Comparison of ENCODE assay signal across 1 cellular context in the genomic region with DNA sequence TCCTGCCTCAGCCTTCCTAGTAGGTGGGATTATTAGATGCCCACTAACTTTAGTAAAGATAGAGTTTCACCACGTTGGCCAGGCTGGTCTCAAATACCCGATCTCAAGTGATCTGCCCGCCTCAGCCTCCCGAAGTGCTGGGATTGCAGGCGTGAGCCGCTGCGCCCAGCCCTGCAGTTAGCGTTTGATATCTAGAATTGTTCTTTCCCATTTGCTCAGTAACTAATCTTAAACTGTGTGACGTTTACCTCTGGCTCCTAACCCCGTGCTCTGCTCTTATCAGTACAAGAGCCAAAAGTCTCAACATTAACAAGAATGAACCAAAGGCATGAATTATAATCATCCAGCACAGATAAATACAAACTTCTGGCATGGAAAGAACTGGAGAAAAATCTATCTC.
TF ChIP-seq lines count a peak whose summit lies in the region.

No MANE protein-coding gene starts in this region.

TF ChIP-seq in K562, 482 proteins besides CTCF, POLR2A, EP300 and RAD21:
- TF ChIP-seq JUND (IDR thresholded peaks at IDR 0.05; ENCODE audit: borderline replicate concordance, low read depth, low read length), result peak; percentile 26; the same call in 1 of the 2 replicates
- TF ChIP-seq JUND (tag; IDR thresholded peaks at IDR 0.05; ENCODE audit: borderline replicate concordance, low read depth, low read length), result no peak; the same call in 2 of the 3 replicates
- TF ChIP-seq CREM (IDR thresholded peaks at IDR 0.05; ENCODE audit: low read depth), result peak; percentile 58
- TF ChIP-seq ATF1 (CRISPR knock-in tag; IDR thresholded peaks at IDR 0.05), result no peak
- peak; percentile 21; the same call in 1 of the 2 replicates for TF ChIP-seq ATF1 (tag; IDR thresholded peaks at IDR 0.05)
- peak in 1 of 2 experiments; percentile 60; a peak in 1 of 4 replicates for TF ChIP-seq RCOR1 (IDR thresholded peaks at IDR 0.05; ENCODE audit: borderline replicate concordance in 1 of 2, low read depth in 2 of 2, low read length in 2 of 2)
- TF ChIP-seq CHD4 (IDR thresholded peaks at IDR 0.05; ENCODE audit: insufficient read depth, insufficient replicate concordance, low read depth, low read length, poor library complexity, severe bottlenecking), result no peak
- TF ChIP-seq ATF7 (IDR thresholded peaks at IDR 0.05), result peak; percentile 27; the same call in 1 of the 2 replicates
- peak; percentile 16; the same call in 1 of the 2 replicates for TF ChIP-seq BHLHE40 (IDR thresholded peaks at IDR 0.05; ENCODE audit: low read length)
- TF ChIP-seq, protein P1, sequence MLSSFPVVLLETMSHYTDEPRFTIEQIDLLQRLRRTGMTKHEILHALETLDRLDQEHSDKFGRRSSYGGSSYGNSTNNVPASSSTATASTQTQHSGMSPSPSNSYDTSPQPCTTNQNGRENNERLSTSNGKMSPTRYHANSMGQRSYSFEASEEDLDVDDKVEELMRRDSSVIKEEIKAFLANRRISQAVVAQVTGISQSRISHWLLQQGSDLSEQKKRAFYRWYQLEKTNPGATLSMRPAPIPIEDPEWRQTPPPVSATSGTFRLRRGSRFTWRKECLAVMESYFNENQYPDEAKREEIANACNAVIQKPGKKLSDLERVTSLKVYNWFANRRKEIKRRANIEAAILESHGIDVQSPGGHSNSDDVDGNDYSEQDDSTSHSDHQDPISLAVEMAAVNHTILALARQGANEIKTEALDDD (IDR thresholded peaks at IDR 0.05), result peak; percentile 81
- TF ChIP-seq NKRF (IDR thresholded peaks at IDR 0.05; ENCODE audit: borderline replicate concordance), result no peak
